Comparison of ENCODE assay signal across 8 cellular contexts in genomic region chr19:53865918-53866696, GRCh38. TPM values are rescaled to one million over a fixed set of nuclear protein-coding genes. Genes with fewer than 3 reads are reported as not detected.
DNase-seq lines count a peak whose midpoint lies in the region; ATAC-seq and TF ChIP-seq lines count a peak whose summit lies in the region.

No MANE protein-coding gene starts in this region.

- TF ChIP-seq CTCF in BJ (IDR thresholded peaks at IDR 0.05; ENCODE audit: insufficient read depth, low read depth, low read length) (no peak), colonic mucosa (IDR thresholded peaks at IDR 0.05) (no peak), smooth muscle cell (IDR thresholded peaks at IDR 0.05; ENCODE audit: borderline replicate concordance, insufficient read depth, poor library complexity, severe bottlenecking) (no peak)

- peaks cover 4% of the 10 kb centered on the region for H3K36me3 ChIP-seq in BJ (ENCODE audit: control insufficient read depth, insufficient read depth, low read length)
- H3K36me3 ChIP-seq in colonic mucosa, result no peaks in the 10 kb centered on the region
- no peaks in the 10 kb centered on the region for H3K36me3 ChIP-seq in smooth muscle cell (ENCODE audit: low read depth)

- no peak overlapping the region for H2AFZ ChIP-seq in smooth muscle cell (ENCODE audit: low read depth)

- H3K4me2 ChIP-seq in smooth muscle cell, result peak overlapping the region; percentile 89

- H4K20me1 ChIP-seq in smooth muscle cell (ENCODE audit: low read depth), result peaks cover 17% of the 10 kb centered on the region

- H3K4me3 ChIP-seq in BJ (ENCODE audit: low read depth, low read length), result peak overlapping the region; percentile 56
- peak overlapping the region; percentile 57 for H3K4me3 ChIP-seq in colonic mucosa
- peak overlapping the region; percentile 58 for H3K4me3 ChIP-seq in smooth muscle cell

- H3K79me2 ChIP-seq in smooth muscle cell (ENCODE audit: low read depth), result peaks cover 27% of the 10 kb centered on the region

- H3K27ac ChIP-seq in colonic mucosa (peak overlapping the region; percentile 86), smooth muscle cell (ENCODE audit: low read depth) (peak overlapping the region; percentile 100)

- H3K9ac ChIP-seq in colonic mucosa (ENCODE audit: low read depth in 2 of 2, low read length in 2 of 2) (peak overlapping the region; percentile 70 to 82), smooth muscle cell (ENCODE audit: low read depth) (peak overlapping the region; percentile 100)

- H3K27me3 ChIP-seq in BJ (ENCODE audit: control insufficient read depth, insufficient read depth, low read length) (no peaks in the 10 kb centered on the region), colonic mucosa (no peaks in the 10 kb centered on the region), smooth muscle cell (ENCODE audit: low read depth) (no peaks in the 10 kb centered on the region)

- H3F3A ChIP-seq in smooth muscle cell (ENCODE audit: low read depth), result peaks cover 3% of the 10 kb centered on the region

- WGBS in smooth muscle cell (ENCODE audit: low lambda C conversion rate), result 1% methylated on average over 36 of the region's 46 CpGs

- DNase-seq in BJ (ENCODE audit: low read depth), result no peak
- DNase-seq in HT-29 (ENCODE audit: low spot score), result peak; percentile 94
- DNase-seq in activated CD4-positive, CD25-positive, alpha-beta regulatory T cell (lab: John Stamatoyannopoulos, UW), result peak; percentile 12 to 44 (median 30)
- DNase-seq in colonic mucosa, result peak; percentile 82
- DNase-seq in kidney glomerular epithelial cell (lab: John Stamatoyannopoulos, UW), result peak; percentile 26
- DNase-seq in smooth muscle cell (lab: John Stamatoyannopoulos, UW; ENCODE audit: unreplicated experiment), result peak; percentile 38

- no peak for ATAC-seq in HG02571 (IDR thresholded peaks at IDR 0.05; ENCODE audit: unreplicated experiment)
- ATAC-seq in HG03469 (IDR thresholded peaks at IDR 0.05; ENCODE audit: unreplicated experiment), result no peak

- H3K4me1 ChIP-seq in colonic mucosa (peaks cover 4% of the 10 kb centered on the region), smooth muscle cell (ENCODE audit: low read depth) (peaks cover 10% of the 10 kb centered on the region)

- H3K9me3 ChIP-seq in colonic mucosa, result no peaks in the 10 kb centered on the region
- no peaks in the 10 kb centered on the region for H3K9me3 ChIP-seq in smooth muscle cell (replicated peaks; ENCODE audit: low read depth)

- POLR2A ChIA-PET in BJ (lab: Charles Lee), result interaction anchor here (0.9 kb wide), 1 partner anchor 324 kb away, joined by 3 read pairs; no protein-coding TSS in a partner anchor

- intact Hi-C loops in colonic mucosa (cut with DNase I), result no loop called here

- CTCF ChIA-PET in BJ (lab: Yijun Ruan, JAX), result interaction anchor here (0.8 to 1.8 kb wide), 7 partner anchors 11 to 158 kb away, joined by 3 to 9 read pairs (median 4); no protein-coding TSS in a partner anchor

RNA-seq across cellular contexts. Expression of gene MYADM, which starts 1.6 kb away (rescaled TPM):
- 92.9 and 134 TPM in 2 replicates for polyA plus RNA-seq in BJ (2011; rRNA removed)
- polyA minus RNA-seq in BJ (2011; rRNA and poly(A)+ RNA removed), result 92.6 and 170 TPM in 2 replicates
- total RNA-seq in HT-29 (2014; rRNA removed; shearing (Covaris generic)), result 103 and 139 TPM in 2 replicates
- total RNA-seq in colonic mucosa, result 100 to 1,000 TPM in 1 of 2 donors, 10 to 100 TPM in 1; 80.5 to 110 TPM
- 83.8 and 97.6 TPM in 2 replicates for total RNA-seq in smooth muscle cell
- polyA plus RNA-seq in smooth muscle cell, result 193 and 247 TPM in 2 replicates

RNA-seq across cellular contexts. Expression of gene PRKCG, which starts 15.9 kb away (rescaled TPM):
- polyA plus RNA-seq in BJ (2011; rRNA removed), result not detected in 2 replicates
- not detected in 2 replicates for polyA minus RNA-seq in BJ (2011; rRNA and poly(A)+ RNA removed)
- total RNA-seq in HT-29 (2014; rRNA removed; shearing (Covaris generic)), result 0.03 and 0.05 TPM in 2 replicates
- under 1 TPM; 0.08 to 0.22 TPM for total RNA-seq in colonic mucosa
- total RNA-seq in smooth muscle cell, result 0.18 TPM in 1 of 2 replicates, not detected in the other
- polyA plus RNA-seq in smooth muscle cell, result 0.51 and 0.59 TPM in 2 replicates

RNA-seq across cellular contexts. Expression of gene NLRP12, which starts 42.0 kb away (rescaled TPM):
- polyA plus RNA-seq in BJ (2011; rRNA removed) (not detected in 2 replicates), smooth muscle cell (not detected in 2 replicates)
- polyA minus RNA-seq in BJ (2011; rRNA and poly(A)+ RNA removed), result 0.09 TPM in 1 of 2 replicates, not detected in the other
- total RNA-seq in HT-29 (2014; rRNA removed; shearing (Covaris generic)), result not detected in 2 replicates
- total RNA-seq in colonic mucosa (under 1 TPM in 1 of 2 donors, not detected in 1; 0.11 TPM), smooth muscle cell (0.04 TPM in 1 of 2 replicates, not detected in the other)

RNA-seq across cellular contexts. Expression of gene CACNG7, which starts 43.0 kb away (rescaled TPM):
- polyA plus RNA-seq in BJ (2011; rRNA removed) (0.50 and 0.90 TPM in 2 replicates), smooth muscle cell (0.59 and 1.3 TPM in 2 replicates)
- polyA minus RNA-seq in BJ (2011; rRNA and poly(A)+ RNA removed), result 0.09 TPM in 1 of 2 replicates, not detected in the other
- not detected in 2 replicates for total RNA-seq in HT-29 (2014; rRNA removed; shearing (Covaris generic))
- total RNA-seq in colonic mucosa (under 1 TPM in 1 of 2 donors, not detected in 1; 0.16 TPM), smooth muscle cell (2.3 and 6.1 TPM in 2 replicates)
